ENCODE assay signal across 12 cellular contexts in genomic region chr12:57133916-57134315, GRCh38. TPM values are rescaled to one million over a fixed set of nuclear protein-coding genes. Genes with fewer than 3 reads are reported as not detected.
DNase-seq lines count a peak whose midpoint lies in the region; ATAC-seq and TF ChIP-seq lines count a peak whose summit lies in the region.
"Had no signal": no experiment of that assay in that cellular context is flagged by ENCODE, and none has a peak within 500 bp of the region (broad histone marks: within the 10 kb centered on the region; RNA-seq: fewer than 3 reads in every experiment).

No MANE protein-coding gene starts in this region.

- H3K27me3 Mint-ChIP-seq in osteocyte (ENCODE audit: unreplicated experiment), result no peaks in the 10 kb centered on the region
- H3K27me3 Mint-ChIP-seq: T-cell had no signal

- H3K4me3 ChIP-seq in heart right ventricle (peak overlapping the region in 4 of 10 donors; percentile 18 to 98 (median 86)), uterus (no peak overlapping the region)

- TF ChIP-seq CTCF in heart right ventricle (IDR thresholded peaks at IDR 0.05) (no peak), osteocyte (IDR thresholded peaks at IDR 0.05) (no peak), uterus (IDR thresholded peaks at IDR 0.05) (no peak)

- H3K9me3 Mint-ChIP-seq in osteocyte (ENCODE audit: unreplicated experiment), result no peaks in the 10 kb centered on the region
- H3K9me3 Mint-ChIP-seq: T-cell had no signal

- peak in 1 of 2 donors; percentile 78 for DNase-seq in heart right ventricle
- no peak for DNase-seq in osteocyte (ENCODE audit: extremely low spot score, unreplicated experiment)
- DNase-seq in uterus, result peak in 1 of 2 donors; percentile 34
- no peak for DNase-seq in NK-92 (lab: John Stamatoyannopoulos, UW; ENCODE audit: unreplicated experiment)
- no peak for DNase-seq in KBM-7
- DNase-seq: MM.1S; NCI-H524; stimulated activated CD4-positive, alpha-beta T cell treated with anti-CD3 and anti-CD28 coated beads, Interleukin-4, amount 100 ng/mL, for 1 hour; T-cell had no signal

- peaks cover 0 to 9% (median 0%) of the 10 kb centered on the region in 7 donors for H3K27me3 ChIP-seq in heart right ventricle
- H3K27me3 ChIP-seq in uterus, result no peaks in the 10 kb centered on the region

- peaks cover 10% of the 10 kb centered on the region for H3K36me3 Mint-ChIP-seq in osteocyte (ENCODE audit: unreplicated experiment)
- H3K36me3 Mint-ChIP-seq: T-cell had no signal

- in situ Hi-C loops in KBM-7 (cut with MboI; ENCODE audit: low pct_unique_long_range_greater_than_20kb, low sequenced_read_pairs), result no loop called here

- H3K27ac ChIP-seq in adipose tissue (ENCODE audit: low read depth, low read length) (peak overlapping the region; percentile 36), heart right ventricle (peak overlapping the region; percentile 59 to 100 (median 98)), uterus (peak overlapping the region; percentile 99 to 100)

- intact Hi-C loops in heart right ventricle (cut with DNase I) (no loop called here), uterus (cut with DNase I; ENCODE audit: low total_unique reads) (no loop called here)

- TF ChIP-seq POLR2A in uterus (IDR thresholded peaks at IDR 0.05), result no peak

- H3K4me1 ChIP-seq in heart right ventricle (peaks cover 20 to 100% (median 89%) of the 10 kb centered on the region in 9 donors), uterus (peaks cover 7 to 35% of the 10 kb centered on the region in 2 donors)

- H3K27ac Mint-ChIP-seq in osteocyte (ENCODE audit: unreplicated experiment), result peak overlapping the region; percentile 86
- H3K27ac Mint-ChIP-seq: T-cell had no signal

- H3K4me3 Mint-ChIP-seq in osteocyte (ENCODE audit: unreplicated experiment), result peak overlapping the region; percentile 63
- H3K4me3 Mint-ChIP-seq: T-cell had no signal

- H3K4me1 Mint-ChIP-seq in osteocyte (ENCODE audit: unreplicated experiment), result peaks cover 90% of the 10 kb centered on the region

- WGBS in adipose tissue, 3 donors, result 48 to 58% (median 52%) methylated on average over 5 to 6 of the region's 6 CpGs
- WGBS in heart right ventricle, 2 donors, result 18 to 35% methylated on average over 6 of the region's 6 CpGs

- no peaks in the 10 kb centered on the region for H3K9me3 ChIP-seq in heart right ventricle
- no peaks in the 10 kb centered on the region for H3K9me3 ChIP-seq in uterus

- H3K36me3 ChIP-seq in heart right ventricle (peaks cover 0 to 10% (median 0%) of the 10 kb centered on the region in 9 donors), uterus (no peaks in the 10 kb centered on the region)

- ATAC-seq in heart right ventricle (peak; percentile 21 to 80 (median 45)), GM18873 (IDR thresholded peaks at IDR 0.05; ENCODE audit: low FRiP score, unreplicated experiment) (no peak)
- ATAC-seq: T-cell had no signal

RNA-seq across cellular contexts. Expression of gene LRP1, which starts 5.6 kb away (rescaled TPM):
- polyA plus RNA-seq in adipose tissue (100 to 1,000 TPM in 2 of 3 donors, 10 to 100 TPM in 1; 28.1 to 414 (median 116) TPM), heart right ventricle (10 to 100 TPM; 46.6 to 46.7 TPM)
- total RNA-seq in heart right ventricle (100 to 1,000 TPM in 4 of 10 donors, 10 to 100 TPM in 6; 46.3 to 259 (median 82.7) TPM), osteocyte (591 and 603 TPM in 2 replicates), uterus (100 to 1,000 TPM; 164 to 507 (median 318) TPM)

RNA-seq across cellular contexts. Expression of gene LRP1-AS, which starts 13.5 kb away (rescaled TPM):
- polyA plus RNA-seq in adipose tissue (not detected), heart right ventricle (not detected)
- total RNA-seq in heart right ventricle (not detected), osteocyte (not detected in 2 replicates), uterus (not detected)
- total RNA-seq: mucosa of gallbladder, T-cell had no signal

RNA-seq across cellular contexts. Expression of gene STAT6, which starts 22.8 kb away (rescaled TPM):
- polyA plus RNA-seq in adipose tissue, result 100 to 1,000 TPM in 2 of 3 donors, 10 to 100 TPM in 1; 57.2 to 170 (median 120) TPM
- 10 to 100 TPM; 23.3 to 72.3 (median 38.0) TPM for total RNA-seq in heart right ventricle
- polyA plus RNA-seq in heart right ventricle, result 10 to 100 TPM; 36.0 to 77.8 TPM
- 154 and 161 TPM in 2 replicates for total RNA-seq in osteocyte
- total RNA-seq in uterus, result 100 to 1,000 TPM in 2 of 4 donors, 10 to 100 TPM in 2; 62.5 to 242 (median 94.3) TPM

RNA-seq across cellular contexts. Expression of gene NAB2, which starts 45.0 kb away (rescaled TPM):
- polyA plus RNA-seq in adipose tissue (10 to 100 TPM in 2 of 3 donors, 1 to 10 TPM in 1; 3.9 to 26.9 (median 17.1) TPM), heart right ventricle (10 to 100 TPM; 15.0 to 20.2 TPM)
- total RNA-seq in heart right ventricle (10 to 100 TPM in 9 of 10 donors, 1 to 10 TPM in 1; 9.5 to 16.2 (median 12.0) TPM), osteocyte (41.9 and 42.8 TPM in 2 replicates), uterus (10 to 100 TPM in 3 of 4 donors, 1 to 10 TPM in 1; 9.1 to 85.8 (median 33.9) TPM)

RNA-seq across cellular contexts. Expression of gene NEMP1, which starts 55.3 kb away (rescaled TPM):
- polyA plus RNA-seq in adipose tissue (1 to 10 TPM; 1.7 to 2.3 (median 1.8) TPM), heart right ventricle (1 to 10 TPM; 1.1 to 2.9 TPM)
- total RNA-seq in heart right ventricle (1 to 10 TPM; 2.4 to 6.3 (median 3.9) TPM), osteocyte (12.1 and 14.5 TPM in 2 replicates), uterus (10 to 100 TPM in 2 of 4 donors, 1 to 10 TPM in 2; 1.5 to 18.0 (median 9.9) TPM)

Comparison
In these comparisons a context has a peak if more than half of its experiments do, and no peak if none do; other contexts are left out.
1. H3K27ac ChIP-seq: peak in every context shown above with its lines; median percentile 100 in uterus; 98 in heart right ventricle; 36 in adipose tissue.